In the genomic region with DNA sequence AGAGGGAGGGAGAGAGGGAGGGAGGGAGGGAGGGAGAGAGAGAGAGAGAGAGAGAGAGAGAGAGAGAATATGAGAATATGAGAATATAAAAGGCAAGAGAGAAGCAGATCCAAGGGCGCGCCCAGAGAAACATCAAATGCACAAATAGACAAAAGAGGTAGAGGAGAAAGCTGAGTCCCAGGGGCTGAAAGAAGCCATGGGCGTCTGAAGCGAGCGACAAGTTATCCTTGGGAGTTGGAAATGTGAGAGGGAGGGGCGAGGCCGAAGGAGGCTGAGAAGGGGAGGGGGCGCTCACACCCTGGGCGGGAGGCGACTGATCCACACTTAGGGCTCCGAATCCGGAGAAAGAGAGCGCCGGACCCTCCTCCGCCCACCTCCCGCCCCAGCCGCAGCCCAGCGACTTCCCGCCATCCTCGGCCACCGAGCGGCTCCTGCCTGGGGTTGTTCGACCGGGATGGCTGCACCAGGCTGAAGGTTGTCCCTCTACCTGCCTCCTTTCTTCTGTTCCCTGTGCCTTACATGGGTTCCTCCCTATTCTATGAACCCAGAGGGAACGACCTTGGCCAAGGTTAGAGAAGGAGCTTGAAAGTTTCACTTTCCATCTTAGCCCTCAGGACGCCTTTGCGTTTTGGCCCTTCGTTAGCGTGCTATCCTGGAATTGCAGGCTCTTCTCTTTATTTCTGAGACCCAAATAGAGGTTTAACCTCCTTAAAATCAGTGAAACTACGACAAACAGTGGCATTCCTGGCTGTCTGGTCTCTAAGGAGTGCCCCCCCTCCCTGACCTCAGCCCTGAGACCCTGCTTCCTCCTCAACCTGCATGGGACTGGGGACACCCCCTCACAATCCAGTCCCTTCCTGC, we compare ENCODE assay signal across 1 cellular context.
TF ChIP-seq lines count a peak whose summit lies in the region.

No MANE protein-coding gene starts in this region.

TF ChIP-seq in HEK293, 187 proteins besides CTCF, POLR2A, EP300 and RAD21 (continued from another document and continues in another):
- TF ChIP-seq, protein P1, sequence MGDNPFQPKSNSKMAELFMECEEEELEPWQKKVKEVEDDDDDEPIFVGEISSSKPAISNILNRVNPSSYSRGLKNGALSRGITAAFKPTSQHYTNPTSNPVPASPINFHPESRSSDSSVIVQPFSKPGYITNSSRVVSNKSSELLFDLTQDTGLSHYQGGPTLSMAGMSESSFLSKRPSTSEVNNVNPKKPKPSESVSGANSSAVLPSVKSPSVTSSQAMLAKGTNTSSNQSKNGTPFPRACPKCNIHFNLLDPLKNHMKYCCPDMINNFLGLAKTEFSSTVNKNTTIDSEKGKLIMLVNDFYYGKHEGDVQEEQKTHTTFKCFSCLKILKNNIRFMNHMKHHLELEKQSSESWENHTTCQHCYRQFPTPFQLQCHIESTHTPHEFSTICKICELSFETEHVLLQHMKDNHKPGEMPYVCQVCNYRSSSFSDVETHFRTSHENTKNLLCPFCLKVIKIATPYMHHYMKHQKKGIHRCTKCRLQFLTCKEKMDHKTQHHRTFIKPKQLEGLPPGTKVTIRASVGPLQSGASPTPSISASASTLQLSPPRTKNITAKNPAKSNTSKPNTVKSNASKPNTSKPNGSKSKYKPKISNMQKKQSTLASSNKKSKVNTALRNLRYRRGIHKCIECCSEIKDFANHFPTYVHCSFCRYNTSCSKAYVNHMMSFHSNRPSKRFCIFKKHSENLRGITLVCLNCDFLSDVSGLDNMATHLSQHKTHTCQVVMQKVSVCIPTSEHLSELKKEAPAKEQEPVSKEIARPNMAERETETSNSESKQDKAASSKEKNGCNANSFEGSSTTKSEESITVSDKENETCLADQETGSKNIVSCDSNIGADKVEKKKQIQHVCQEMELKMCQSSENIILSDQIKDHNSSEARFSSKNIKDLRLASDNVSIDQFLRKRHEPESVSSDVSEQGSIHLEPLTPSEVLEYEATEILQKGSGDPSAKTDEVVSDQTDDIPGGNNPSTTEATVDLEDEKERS (tag by site-specific recombination; IDR thresholded peaks at IDR 0.05): no peak
- TF ChIP-seq ZNF221 (tag by site-specific recombination; IDR thresholded peaks at IDR 0.05; ENCODE audit: borderline replicate concordance) (no peak), ZNF510 (tag by site-specific recombination; IDR thresholded peaks at IDR 0.05; ENCODE audit: insufficient replicate concordance) (no peak), SP2 (tag by site-specific recombination; IDR thresholded peaks at IDR 0.05) (peak; percentile 86), ZNF660 (tag by site-specific recombination; IDR thresholded peaks at IDR 0.05) (0 out of 2 replicates have a peak, but pooled peaks have one; percentile 6), PRDM1 (tag by site-specific recombination; IDR thresholded peaks at IDR 0.05) (no peak; the same call in 1 of the 2 replicates), ZBTB48 (tag by site-specific recombination; IDR thresholded peaks at IDR 0.05) (peak; percentile 75; the same call in 1 of the 2 replicates), ZNF707 (tag by site-specific recombination; IDR thresholded peaks at IDR 0.05) (no peak), HOXD13 (CRISPR knock-in tag; IDR thresholded peaks at IDR 0.05; ENCODE audit: borderline replicate concordance) (no peak), ZNF529 (tag by site-specific recombination; IDR thresholded peaks at IDR 0.05; ENCODE audit: insufficient replicate concordance) (no peak), KLF10 (tag by site-specific recombination; IDR thresholded peaks at IDR 0.05) (no peak), ZNF391 (tag by site-specific recombination; IDR thresholded peaks at IDR 0.05; ENCODE audit: borderline replicate concordance, low read depth) (peak; percentile 65; the same call in 1 of the 2 replicates), IKZF3 (tag by site-specific recombination; IDR thresholded peaks at IDR 0.05) (peak; percentile 56; the same call in 1 of the 2 replicates), ZNF654 (tag by site-specific recombination; IDR thresholded peaks at IDR 0.05; ENCODE audit: low read depth) (no peak), ZNF473 (tag by site-specific recombination; IDR thresholded peaks at IDR 0.05) (no peak), ZNF416 (tag by site-specific recombination; IDR thresholded peaks at IDR 0.05) (no peak), ZNF404 (tag by site-specific recombination; IDR thresholded peaks at IDR 0.05) (no peak), ZNF146 (tag by site-specific recombination; IDR thresholded peaks at IDR 0.05) (0 out of 2 replicates have a peak, but pooled peaks have one; percentile 13), WT1 (tag by site-specific recombination; IDR thresholded peaks at IDR 0.05) (no peak), KLF1 (tag by site-specific recombination; IDR thresholded peaks at IDR 0.05) (peak; percentile 70), GLIS2 (tag by site-specific recombination; IDR thresholded peaks at IDR 0.05) (no peak; the same call in 1 of the 2 replicates), ZNF19 (tag by site-specific recombination; IDR thresholded peaks at IDR 0.05; ENCODE audit: low read depth) (no peak), ZNF548 (tag by site-specific recombination; IDR thresholded peaks at IDR 0.05) (no peak), ZSCAN23 (tag by site-specific recombination; IDR thresholded peaks at IDR 0.05) (no peak), GLIS1 (tag by site-specific recombination; IDR thresholded peaks at IDR 0.05) (no peak), GLI4 (tag by site-specific recombination; IDR thresholded peaks at IDR 0.05) (no peak), ZBTB7A (tag by site-specific recombination; IDR thresholded peaks at IDR 0.05; ENCODE audit: low read depth) (peak; percentile 65; the same call in 1 of the 2 replicates), REPIN1 (tag by site-specific recombination; IDR thresholded peaks at IDR 0.05; ENCODE audit: low read depth) (no peak), ZEB2 (tag by site-specific recombination; IDR thresholded peaks at IDR 0.05) (no peak), SP3 (tag by site-specific recombination; IDR thresholded peaks at IDR 0.05) (peak; percentile 79), ZNF23 (tag by site-specific recombination; IDR thresholded peaks at IDR 0.05; ENCODE audit: borderline replicate concordance) (no peak), ZNF629 (tag by site-specific recombination; IDR thresholded peaks at IDR 0.05) (no peak), ZBTB17 (tag by site-specific recombination; IDR thresholded peaks at IDR 0.05) (peak; percentile 89), MYNN (tag by site-specific recombination; IDR thresholded peaks at IDR 0.05; ENCODE audit: borderline replicate concordance) (no peak)
- TF ChIP-seq, protein P2, sequence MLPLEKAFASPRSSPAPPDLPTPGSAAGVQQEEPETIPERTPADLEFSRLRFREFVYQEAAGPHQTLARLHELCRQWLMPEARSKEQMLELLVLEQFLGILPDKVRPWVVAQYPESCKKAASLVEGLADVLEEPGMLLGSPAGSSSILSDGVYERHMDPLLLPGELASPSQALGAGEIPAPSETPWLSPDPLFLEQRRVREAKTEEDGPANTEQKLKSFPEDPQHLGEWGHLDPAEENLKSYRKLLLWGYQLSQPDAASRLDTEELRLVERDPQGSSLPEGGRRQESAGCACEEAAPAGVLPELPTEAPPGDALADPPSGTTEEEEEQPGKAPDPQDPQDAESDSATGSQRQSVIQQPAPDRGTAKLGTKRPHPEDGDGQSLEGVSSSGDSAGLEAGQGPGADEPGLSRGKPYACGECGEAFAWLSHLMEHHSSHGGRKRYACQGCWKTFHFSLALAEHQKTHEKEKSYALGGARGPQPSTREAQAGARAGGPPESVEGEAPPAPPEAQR (tag by site-specific recombination; IDR thresholded peaks at IDR 0.05): no peak
- TF ChIP-seq, protein P3, sequence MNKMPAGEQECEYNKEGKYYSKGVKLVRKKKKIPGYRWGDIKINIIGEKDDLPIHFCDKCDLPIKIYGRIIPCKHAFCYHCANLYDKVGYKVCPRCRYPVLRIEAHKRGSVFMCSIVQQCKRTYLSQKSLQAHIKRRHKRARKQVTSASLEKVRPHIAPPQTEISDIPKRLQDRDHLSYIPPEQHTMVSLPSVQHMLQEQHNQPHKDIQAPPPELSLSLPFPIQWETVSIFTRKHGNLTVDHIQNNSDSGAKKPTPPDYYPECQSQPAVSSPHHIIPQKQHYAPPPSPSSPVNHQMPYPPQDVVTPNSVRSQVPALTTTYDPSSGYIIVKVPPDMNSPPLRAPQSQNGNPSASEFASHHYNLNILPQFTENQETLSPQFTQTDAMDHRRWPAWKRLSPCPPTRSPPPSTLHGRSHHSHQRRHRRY (tag by site-specific recombination; IDR thresholded peaks at IDR 0.05): no peak
- TF ChIP-seq, protein P4, sequence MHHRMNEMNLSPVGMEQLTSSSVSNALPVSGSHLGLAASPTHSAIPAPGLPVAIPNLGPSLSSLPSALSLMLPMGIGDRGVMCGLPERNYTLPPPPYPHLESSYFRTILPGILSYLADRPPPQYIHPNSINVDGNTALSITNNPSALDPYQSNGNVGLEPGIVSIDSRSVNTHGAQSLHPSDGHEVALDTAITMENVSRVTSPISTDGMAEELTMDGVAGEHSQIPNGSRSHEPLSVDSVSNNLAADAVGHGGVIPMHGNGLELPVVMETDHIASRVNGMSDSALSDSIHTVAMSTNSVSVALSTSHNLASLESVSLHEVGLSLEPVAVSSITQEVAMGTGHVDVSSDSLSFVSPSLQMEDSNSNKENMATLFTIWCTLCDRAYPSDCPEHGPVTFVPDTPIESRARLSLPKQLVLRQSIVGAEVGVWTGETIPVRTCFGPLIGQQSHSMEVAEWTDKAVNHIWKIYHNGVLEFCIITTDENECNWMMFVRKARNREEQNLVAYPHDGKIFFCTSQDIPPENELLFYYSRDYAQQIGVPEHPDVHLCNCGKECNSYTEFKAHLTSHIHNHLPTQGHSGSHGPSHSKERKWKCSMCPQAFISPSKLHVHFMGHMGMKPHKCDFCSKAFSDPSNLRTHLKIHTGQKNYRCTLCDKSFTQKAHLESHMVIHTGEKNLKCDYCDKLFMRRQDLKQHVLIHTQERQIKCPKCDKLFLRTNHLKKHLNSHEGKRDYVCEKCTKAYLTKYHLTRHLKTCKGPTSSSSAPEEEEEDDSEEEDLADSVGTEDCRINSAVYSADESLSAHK (tag by site-specific recombination; IDR thresholded peaks at IDR 0.05): peak; percentile 1; the same call in 1 of the 2 replicates
- TF ChIP-seq, protein P5, sequence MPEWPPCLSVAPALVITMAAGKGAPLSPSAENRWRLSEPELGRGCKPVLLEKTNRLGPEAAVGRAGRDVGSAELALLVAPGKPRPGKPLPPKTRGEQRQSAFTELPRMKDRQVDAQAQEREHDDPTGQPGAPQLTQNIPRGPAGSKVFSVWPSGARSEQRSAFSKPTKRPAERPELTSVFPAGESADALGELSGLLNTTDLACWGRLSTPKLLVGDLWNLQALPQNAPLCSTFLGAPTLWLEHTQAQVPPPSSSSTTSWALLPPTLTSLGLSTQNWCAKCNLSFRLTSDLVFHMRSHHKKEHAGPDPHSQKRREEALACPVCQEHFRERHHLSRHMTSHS (tag by site-specific recombination; IDR thresholded peaks at IDR 0.05): no peak
- TF ChIP-seq, protein P6, sequence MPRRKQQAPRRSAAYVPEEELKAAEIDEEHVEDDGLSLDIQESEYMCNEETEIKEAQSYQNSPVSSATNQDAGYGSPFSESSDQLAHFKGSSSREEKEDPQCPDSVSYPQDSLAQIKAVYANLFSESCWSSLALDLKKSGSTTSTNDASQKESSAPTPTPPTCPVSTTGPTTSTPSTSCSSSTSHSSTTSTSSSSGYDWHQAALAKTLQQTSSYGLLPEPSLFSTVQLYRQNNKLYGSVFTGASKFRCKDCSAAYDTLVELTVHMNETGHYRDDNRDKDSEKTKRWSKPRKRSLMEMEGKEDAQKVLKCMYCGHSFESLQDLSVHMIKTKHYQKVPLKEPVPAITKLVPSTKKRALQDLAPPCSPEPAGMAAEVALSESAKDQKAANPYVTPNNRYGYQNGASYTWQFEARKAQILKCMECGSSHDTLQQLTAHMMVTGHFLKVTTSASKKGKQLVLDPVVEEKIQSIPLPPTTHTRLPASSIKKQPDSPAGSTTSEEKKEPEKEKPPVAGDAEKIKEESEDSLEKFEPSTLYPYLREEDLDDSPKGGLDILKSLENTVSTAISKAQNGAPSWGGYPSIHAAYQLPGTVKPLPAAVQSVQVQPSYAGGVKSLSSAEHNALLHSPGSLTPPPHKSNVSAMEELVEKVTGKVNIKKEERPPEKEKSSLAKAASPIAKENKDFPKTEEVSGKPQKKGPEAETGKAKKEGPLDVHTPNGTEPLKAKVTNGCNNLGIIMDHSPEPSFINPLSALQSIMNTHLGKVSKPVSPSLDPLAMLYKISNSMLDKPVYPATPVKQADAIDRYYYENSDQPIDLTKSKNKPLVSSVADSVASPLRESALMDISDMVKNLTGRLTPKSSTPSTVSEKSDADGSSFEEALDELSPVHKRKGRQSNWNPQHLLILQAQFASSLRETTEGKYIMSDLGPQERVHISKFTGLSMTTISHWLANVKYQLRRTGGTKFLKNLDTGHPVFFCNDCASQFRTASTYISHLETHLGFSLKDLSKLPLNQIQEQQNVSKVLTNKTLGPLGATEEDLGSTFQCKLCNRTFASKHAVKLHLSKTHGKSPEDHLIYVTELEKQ (tag by site-specific recombination; IDR thresholded peaks at IDR 0.05; ENCODE audit: borderline replicate concordance): no peak
- TF ChIP-seq, protein P7, sequence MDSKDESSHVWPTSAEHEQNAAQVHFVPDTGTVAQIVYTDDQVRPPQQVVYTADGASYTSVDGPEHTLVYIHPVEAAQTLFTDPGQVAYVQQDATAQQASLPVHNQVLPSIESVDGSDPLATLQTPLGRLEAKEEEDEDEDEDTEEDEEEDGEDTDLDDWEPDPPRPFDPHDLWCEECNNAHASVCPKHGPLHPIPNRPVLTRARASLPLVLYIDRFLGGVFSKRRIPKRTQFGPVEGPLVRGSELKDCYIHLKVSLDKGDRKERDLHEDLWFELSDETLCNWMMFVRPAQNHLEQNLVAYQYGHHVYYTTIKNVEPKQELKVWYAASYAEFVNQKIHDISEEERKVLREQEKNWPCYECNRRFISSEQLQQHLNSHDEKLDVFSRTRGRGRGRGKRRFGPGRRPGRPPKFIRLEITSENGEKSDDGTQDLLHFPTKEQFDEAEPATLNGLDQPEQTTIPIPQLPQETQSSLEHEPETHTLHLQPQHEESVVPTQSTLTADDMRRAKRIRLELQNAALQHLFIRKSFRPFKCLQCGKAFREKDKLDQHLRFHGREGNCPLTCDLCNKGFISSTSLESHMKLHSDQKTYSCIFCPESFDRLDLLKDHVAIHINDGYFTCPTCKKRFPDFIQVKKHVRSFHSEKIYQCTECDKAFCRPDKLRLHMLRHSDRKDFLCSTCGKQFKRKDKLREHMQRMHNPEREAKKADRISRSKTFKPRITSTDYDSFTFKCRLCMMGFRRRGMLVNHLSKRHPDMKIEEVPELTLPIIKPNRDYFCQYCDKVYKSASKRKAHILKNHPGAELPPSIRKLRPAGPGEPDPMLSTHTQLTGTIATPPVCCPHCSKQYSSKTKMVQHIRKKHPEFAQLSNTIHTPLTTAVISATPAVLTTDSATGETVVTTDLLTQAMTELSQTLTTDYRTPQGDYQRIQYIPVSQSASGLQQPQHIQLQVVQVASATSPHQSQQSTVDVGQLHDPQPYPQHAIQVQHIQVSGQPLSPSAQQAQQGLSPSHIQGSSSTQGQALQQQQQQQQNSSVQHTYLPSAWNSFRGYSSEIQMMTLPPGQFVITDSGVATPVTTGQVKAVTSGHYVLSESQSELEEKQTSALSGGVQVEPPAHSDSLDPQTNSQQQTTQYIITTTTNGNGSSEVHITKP (tag by site-specific recombination; IDR thresholded peaks at IDR 0.05): peak; percentile 85
- TF ChIP-seq, protein P8, sequence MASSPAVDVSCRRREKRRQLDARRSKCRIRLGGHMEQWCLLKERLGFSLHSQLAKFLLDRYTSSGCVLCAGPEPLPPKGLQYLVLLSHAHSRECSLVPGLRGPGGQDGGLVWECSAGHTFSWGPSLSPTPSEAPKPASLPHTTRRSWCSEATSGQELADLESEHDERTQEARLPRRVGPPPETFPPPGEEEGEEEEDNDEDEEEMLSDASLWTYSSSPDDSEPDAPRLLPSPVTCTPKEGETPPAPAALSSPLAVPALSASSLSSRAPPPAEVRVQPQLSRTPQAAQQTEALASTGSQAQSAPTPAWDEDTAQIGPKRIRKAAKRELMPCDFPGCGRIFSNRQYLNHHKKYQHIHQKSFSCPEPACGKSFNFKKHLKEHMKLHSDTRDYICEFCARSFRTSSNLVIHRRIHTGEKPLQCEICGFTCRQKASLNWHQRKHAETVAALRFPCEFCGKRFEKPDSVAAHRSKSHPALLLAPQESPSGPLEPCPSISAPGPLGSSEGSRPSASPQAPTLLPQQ (tag by site-specific recombination; IDR thresholded peaks at IDR 0.05): no peak
